Comparison of ENCODE assay signal across 8 cellular contexts in genomic region chr20:64077876-64078551, GRCh38. TPM values are rescaled to one million over a fixed set of nuclear protein-coding genes. Genes with fewer than 3 reads are reported as not detected.
DNase-seq lines count a peak whose midpoint lies in the region; ATAC-seq and TF ChIP-seq lines count a peak whose summit lies in the region.

No MANE protein-coding gene starts in this region.

- ATAC-seq in HG02970 (IDR thresholded peaks at IDR 0.05; ENCODE audit: low FRiP score, unreplicated experiment), result no peak

- no peaks in the 10 kb centered on the region for H3K36me3 ChIP-seq in brain microvascular endothelial cell (replicated peaks)

- in situ Hi-C loops in brain microvascular endothelial cell (cut with HindIII; ENCODE audit: low pct_ligation_motif_present, low sequenced_read_pairs), result no loop called here

- no peak for TF ChIP-seq CTCF in brain microvascular endothelial cell (IDR thresholded peaks at IDR 0.05; ENCODE audit: low read depth, low read length, missing control alignments)

- H3K27ac ChIP-seq in caudate nucleus (ENCODE audit: low read depth, low read length), result no peak overlapping the region
- no peak overlapping the region for H3K27ac ChIP-seq in brain microvascular endothelial cell

- H3K4me1 ChIP-seq in mononuclear cell (ENCODE audit: insufficient read depth, low read length), result peaks cover 56% of the 10 kb centered on the region

- H3K27me3 ChIP-seq in mononuclear cell (ENCODE audit: insufficient read depth, low read length) (no peaks in the 10 kb centered on the region), brain microvascular endothelial cell (replicated peaks) (no peaks in the 10 kb centered on the region)

- DNase-seq in GDM1 (lab: John Stamatoyannopoulos, UW) (peak; percentile 75), NOMO-1 (lab: John Stamatoyannopoulos, UW; ENCODE audit: unreplicated experiment in 2 of 2) (peak; percentile 47 to 53), caudate nucleus (lab: John Stamatoyannopoulos, UW) (no peak), RPMI8226 (no peak), brain microvascular endothelial cell (no peak)
- DNase-seq in activated naive CD4-positive, alpha-beta T cell treated with Interleukin-2 at 50 U/mL for 16 hours, result peak; percentile 56

- no peaks in the 10 kb centered on the region for H3K9me3 ChIP-seq in mononuclear cell (ENCODE audit: low read depth, low read length)

- H3K4me3 ChIP-seq in mononuclear cell (ENCODE audit: low read length) (peak overlapping the region; percentile 95), brain microvascular endothelial cell (ENCODE audit: low read depth, low read length) (no peak overlapping the region)

RNA-seq across cellular contexts. Expression of gene RGS19, which starts 1.3 kb away (rescaled TPM):
- total RNA-seq in mononuclear cell, result 33.6 TPM

RNA-seq across cellular contexts. Expression of gene OPRL1, which starts 1.9 kb away (rescaled TPM):
- total RNA-seq in mononuclear cell, result 1.3 TPM

RNA-seq across cellular contexts. Expression of gene LKAAEAR1, which starts 6.2 kb away (rescaled TPM):
- total RNA-seq in mononuclear cell, result 0.42 TPM

RNA-seq across cellular contexts. Expression of gene TCEA2, which starts 15.0 kb away (rescaled TPM):
- 6.0 TPM for total RNA-seq in mononuclear cell

RNA-seq across cellular contexts. Expression of gene SOX18, which starts 28.6 kb away (rescaled TPM):
- not detected for total RNA-seq in mononuclear cell

Comparison
In these comparisons a context has a peak if more than half of its experiments do, and no peak if none do; other contexts are left out.
1. DNase-seq: peak in GDM1 (single experiment), NOMO-1 (2 of 2) and activated naive CD4-positive, alpha-beta T cell treated with Interleukin-2 at 50 U/mL for 16 hours (single experiment); none in caudate nucleus (0 of 61), RPMI8226 (single experiment) and brain microvascular endothelial cell (single experiment).